ENCODE assay signal across 30 cellular contexts in genomic region chr3:135779590-135780235, GRCh38.
"Had no signal": no experiment of that assay in that cellular context is flagged by ENCODE, and none has a peak within 500 bp of the region (broad histone marks: within the 10 kb centered on the region; RNA-seq: fewer than 3 reads in every experiment).

No MANE protein-coding gene starts in this region.

- H3K4me3 Mint-ChIP-seq: activated naive CD4-positive, alpha-beta T cell treated with anti-CD3 and anti-CD28 coated beads, Interleukin-2, amount 10 ng/mL, durations not matched to agents 7 days and 5 days; activated naive CD8-positive, alpha-beta T cell treated with anti-CD3 and anti-CD28 coated beads, Interleukin-2, amount 10 ng/mL, durations not matched to agents 7 days and 5 days; nephron; T-helper 17 cell had no signal

- FAIRE-seq: colon, endometrium had no signal

- H3K4me1 Mint-ChIP-seq: activated naive CD4-positive, alpha-beta T cell treated with anti-CD3 and anti-CD28 coated beads, Interleukin-2, amount 10 ng/mL, durations not matched to agents 7 days and 5 days; activated naive CD8-positive, alpha-beta T cell treated with anti-CD3 and anti-CD28 coated beads, Interleukin-2, amount 10 ng/mL, durations not matched to agents 7 days and 5 days; nephron; T-helper 17 cell had no signal

- H3K36me3 Mint-ChIP-seq: activated naive CD4-positive, alpha-beta T cell treated with anti-CD3 and anti-CD28 coated beads, Interleukin-2, amount 10 ng/mL, durations not matched to agents 7 days and 5 days; activated naive CD8-positive, alpha-beta T cell treated with anti-CD3 and anti-CD28 coated beads, Interleukin-2, amount 10 ng/mL, durations not matched to agents 7 days and 5 days had no signal

- H3K4me1 ChIP-seq: breast epithelium, esophagus squamous epithelium, left lung, psoas muscle, tibial nerve had no signal

- ATAC-seq: activated CD4-positive, CD25-positive, alpha-beta regulatory T cell treated with anti-CD3 and anti-CD28 coated beads, Interleukin-2, amount 50 U/mL, for 24 hours; gastroesophageal sphincter; left lung; mucosa of descending colon; psoas muscle; T-helper 17 cell had no signal

- H3K27me3 ChIP-seq: breast epithelium, esophagus squamous epithelium, gastroesophageal sphincter, left lung, neutrophil, ovary, tibial nerve had no signal

- H3K9me3 Mint-ChIP-seq: activated naive CD4-positive, alpha-beta T cell treated with anti-CD3 and anti-CD28 coated beads, Interleukin-2, amount 10 ng/mL, durations not matched to agents 7 days and 5 days; activated naive CD8-positive, alpha-beta T cell treated with anti-CD3 and anti-CD28 coated beads, Interleukin-2, amount 10 ng/mL, durations not matched to agents 7 days and 5 days had no signal

- H3K27me3 Mint-ChIP-seq: activated naive CD4-positive, alpha-beta T cell treated with anti-CD3 and anti-CD28 coated beads, Interleukin-2, amount 10 ng/mL, durations not matched to agents 7 days and 5 days; T-helper 17 cell had no signal

- H3K9me3 ChIP-seq: esophagus squamous epithelium, gastroesophageal sphincter, left lung, mucosa of descending colon, neutrophil, ovary, psoas muscle had no signal

- H3K27ac Mint-ChIP-seq: activated naive CD4-positive, alpha-beta T cell treated with anti-CD3 and anti-CD28 coated beads, Interleukin-2, amount 10 ng/mL, durations not matched to agents 7 days and 5 days; activated naive CD8-positive, alpha-beta T cell treated with anti-CD3 and anti-CD28 coated beads, Interleukin-2, amount 10 ng/mL, durations not matched to agents 7 days and 5 days; nephron; T-helper 17 cell had no signal

- DNase-seq: activated CD4-positive, alpha-beta T cell treated with anti-CD3 and anti-CD28 coated beads for 48 hours; activated CD4-positive, alpha-beta T cell treated with anti-CD3 and anti-CD28 coated beads, Interleukin-2, amount 50 U/mL, for 48 hours; activated CD8-positive, alpha-beta memory T cell treated with anti-CD3 and anti-CD28 coated beads for 24 hours; activated effector memory CD4-positive, alpha-beta T cell treated with anti-CD3 and anti-CD28 coated beads, Interleukin-2, amount 50 U/mL, for 16 hours; activated naive CD4-positive, alpha-beta T cell treated with anti-CD3 and anti-CD28 coated beads, Interleukin-2, amount 10 ng/mL, durations not matched to agents 7 days and 5 days; activated naive CD8-positive, alpha-beta T cell treated with anti-CD3 and anti-CD28 coated beads, Interleukin-2, amount 10 ng/mL, durations not matched to agents 7 days and 5 days; dermis blood vessel endothelial cell; effector CD8-positive, alpha-beta T cell; esophagus squamous epithelium; left lung; mesendoderm; mucosa of descending colon; ovary; psoas muscle; stimulated activated CD4-positive, alpha-beta T cell treated with anti-CD3 and anti-CD28 coated beads, Interleukin-15, amount 100 ng/mL, for 24 hours; stimulated activated CD4-positive, alpha-beta T cell treated with anti-CD3 and anti-CD28 coated beads, Interleukin-2, amount 100 ng/mL, for 24 hours; stimulated activated naive CD4-positive, alpha-beta T cell; T-helper 17 cell; T1000; WERI-Rb-1 had no signal

- H3K36me3 ChIP-seq: breast epithelium, esophagus squamous epithelium, gastroesophageal sphincter, left lung, neutrophil, ovary, tibial nerve, WERI-Rb-1 had no signal

- H3K4me3 ChIP-seq: breast epithelium, esophagus squamous epithelium, gastroesophageal sphincter, left lung, lung, mucosa of descending colon, ovary, psoas muscle, tibial nerve had no signal

- H3K27ac ChIP-seq: breast epithelium, epithelial cell of prostate, esophagus squamous epithelium, gastroesophageal sphincter, left lung, neutrophil, ovary, psoas muscle, tibial nerve, WERI-Rb-1 had no signal
